In genomic region chr5:112717506-112718082, GRCh38 we compare ENCODE assay signal across 18 cellular contexts. TPM values are rescaled to one million over a fixed set of nuclear protein-coding genes. Genes with fewer than 3 reads are reported as not detected.
A peak's percentile ranks its signal among the peaks of the same experiment; 100 is the strongest.
DNase-seq lines count a peak whose midpoint lies in the region; ATAC-seq, FAIRE-seq and TF ChIP-seq lines count a peak whose summit lies in the region.
"Had no signal": no experiment of that assay in that cellular context is flagged by ENCODE, and none has a peak within 500 bp of the region (broad histone marks: within the 10 kb centered on the region; RNA-seq: fewer than 3 reads in every experiment).

No MANE protein-coding gene starts in this region.

- no peak overlapping the region for H2AK5ac ChIP-seq in mesendoderm (ENCODE audit: low read length)

- no peak overlapping the region for H2BK5ac ChIP-seq in mesendoderm (ENCODE audit: low read length)

- no peak overlapping the region for H3K18ac ChIP-seq in mesendoderm (ENCODE audit: low read length)

- H2AFZ ChIP-seq in GM23338 = no peak overlapping the region

- H3K79me2 ChIP-seq in GM23338 (replicated peaks; ENCODE audit: insufficient read depth) (peaks cover 100% of the 10 kb centered on the region), mesendoderm (ENCODE audit: control insufficient read depth, insufficient read depth, low read length) (peaks cover 46% of the 10 kb centered on the region)

- H3K79me1 ChIP-seq in mesendoderm (ENCODE audit: low read length) = peaks cover 12% of the 10 kb centered on the region

- CTCF ChIA-PET in WTC11 (lab: Charles Lee) = interaction anchor here (1.0 kb wide), 1 partner anchor 298 kb away, joined by 3 read pairs; no protein-coding TSS in a partner anchor
- CTCF ChIA-PET in CD8-positive, alpha-beta T cell (lab: Charles Lee) = no interaction called here

- H3K23ac ChIP-seq in mesendoderm (ENCODE audit: low read length) = no peak overlapping the region

- peaks cover 10% of the 10 kb centered on the region; the same call in 1 of the 2 replicates for H3K4me1 ChIP-seq in GM23338 (ENCODE audit: insufficient read depth)
- H3K4me1 ChIP-seq in mesendoderm (ENCODE audit: control insufficient read depth, low read depth, low read length) = peaks cover 12% of the 10 kb centered on the region
- H3K4me1 ChIP-seq in CD8-positive, alpha-beta T cell (ENCODE audit: insufficient read depth, low read length) = peaks cover 9% of the 10 kb centered on the region
- H3K4me1 ChIP-seq: HAP-1 had no signal

- no CpG with 5 or more reads among the region's 1 CpG for WGBS in mesendoderm (ENCODE audit: extremely low coverage, insufficient coverage, low lambda C conversion rate)

- no peak overlapping the region for H3K4ac ChIP-seq in mesendoderm (ENCODE audit: low read depth, low read length)

- H3K9me2 ChIP-seq in GM23338 (ENCODE audit: insufficient read depth) = no peaks in the 10 kb centered on the region

- DNase-seq in GM23338 (ENCODE audit: low spot score) = no peak
- no peak for DNase-seq in WTC11 (ENCODE audit: low spot score)
- peak; percentile 59 for DNase-seq in mesendoderm
- no peak for DNase-seq in NCI-H345 treated with DMSO at 0.1 percent for 48 hours (lab: John Stamatoyannopoulos, UW; ENCODE audit: unreplicated experiment)
- DNase-seq in SW480 (ENCODE audit: low spot score) = no peak
- DNase-seq in CD8-positive, alpha-beta T cell = no peak
- DNase-seq: ACHN; Calu3; CD4-positive, CD25-positive, alpha-beta regulatory T cell; DMS 273 treated with DMSO at 0.1 percent for 48 hours; GOT3 had no signal

- H2BK15ac ChIP-seq in mesendoderm (replicated peaks; ENCODE audit: low read depth) = no peak overlapping the region

- peaks cover 22% of the 10 kb centered on the region for H3K4me1 Mint-ChIP-seq in GM23338
- peaks cover 20% of the 10 kb centered on the region for H3K4me1 Mint-ChIP-seq in WTC11
- peaks cover 67% of the 10 kb centered on the region for H3K4me1 Mint-ChIP-seq in CD8-positive, alpha-beta T cell (ENCODE audit: low read depth)

- H3K4me3 ChIP-seq in GM23338 (no peak overlapping the region), mesendoderm (ENCODE audit: low read length) (no peak overlapping the region)
- H3K4me3 ChIP-seq in CD8-positive, alpha-beta T cell (ENCODE audit: low read depth, low read length) = no peak overlapping the region
- H3K4me3 ChIP-seq: BLaER1 treated with 17β-estradiol and CSF1 and Interleukin-3, amounts not matched to agents 10 nM and 100 nM; GM12878; HAP-1 had no signal

- no peaks in the 10 kb centered on the region for H3K27me3 Mint-ChIP-seq in GM23338 (ENCODE audit: insufficient read depth, low read depth, poor library complexity)
- H3K27me3 Mint-ChIP-seq in WTC11 (ENCODE audit: low read depth) = no peaks in the 10 kb centered on the region
- no peaks in the 10 kb centered on the region for H3K27me3 Mint-ChIP-seq in CD8-positive, alpha-beta T cell (ENCODE audit: low read depth)

- POLR2A ChIA-PET in WTC11 (lab: Charles Lee) = no interaction called here
- POLR2A ChIA-PET in CD8-positive, alpha-beta T cell (lab: Charles Lee) = no interaction called here

- H3K9me3 ChIP-seq in CD8-positive, alpha-beta T cell (ENCODE audit: low read length) = no peaks in the 10 kb centered on the region

- H3K27ac Mint-ChIP-seq in GM23338 = peak overlapping the region; percentile 34; the same call in 1 of the 2 replicates
- H3K27ac Mint-ChIP-seq in WTC11 = peak overlapping the region; percentile 45
- H3K27ac Mint-ChIP-seq in CD8-positive, alpha-beta T cell = no peak overlapping the region
- H3K27ac Mint-ChIP-seq: CD4-positive, CD25-positive, alpha-beta regulatory T cell had no signal

- H4K8ac ChIP-seq in mesendoderm (ENCODE audit: low read depth, low read length) = no peak overlapping the region

- no peaks in the 10 kb centered on the region for H3F3A ChIP-seq in GM23338 (replicated peaks; ENCODE audit: low read depth)

- ATAC-seq in GM23338 (no peak), WTC11 (no peak)
- ATAC-seq in CD8-positive, alpha-beta T cell = no peak
- ATAC-seq: GM12878, HepG2 had no signal

- H4K20me1 ChIP-seq in GM23338 (replicated peaks; ENCODE audit: insufficient read depth) = peaks cover 4% of the 10 kb centered on the region; the same call in 1 of the 2 replicates

- H3K27me3 ChIP-seq in GM23338 (ENCODE audit: insufficient read depth) = no peaks in the 10 kb centered on the region
- H3K27me3 ChIP-seq in mesendoderm (ENCODE audit: insufficient read depth, low read length, poor library complexity) = no peaks in the 10 kb centered on the region
- no peaks in the 10 kb centered on the region for H3K27me3 ChIP-seq in CD8-positive, alpha-beta T cell (ENCODE audit: insufficient read depth, low read length)
- H3K27me3 ChIP-seq: BLaER1 treated with 17β-estradiol and CSF1 and Interleukin-3, amounts not matched to agents 10 nM and 100 nM had no signal

- H3K9me3 Mint-ChIP-seq in GM23338 = no peaks in the 10 kb centered on the region
- H3K9me3 Mint-ChIP-seq in WTC11 = no peaks in the 10 kb centered on the region
- H3K9me3 Mint-ChIP-seq in CD8-positive, alpha-beta T cell = peaks cover 5% of the 10 kb centered on the region

- H3K9ac ChIP-seq in mesendoderm (ENCODE audit: low read length) = no peak overlapping the region
- H3K9ac ChIP-seq: BLaER1 treated with 17β-estradiol and CSF1 and Interleukin-3, amounts not matched to agents 10 nM and 100 nM had no signal

- intact Hi-C loops in CD8-positive, alpha-beta T cell (cut with DNase I, micrococcal nuclease) = no loop called here

- no peak overlapping the region for H3K4me2 ChIP-seq in GM23338
- H3K4me2 ChIP-seq in mesendoderm (ENCODE audit: low read length) = no peak overlapping the region
- H3K4me2 ChIP-seq: BLaER1 treated with 17β-estradiol and CSF1 and Interleukin-3, amounts not matched to agents 10 nM and 100 nM had no signal

- H2BK120ac ChIP-seq in mesendoderm (ENCODE audit: low read depth, low read length) = no peak overlapping the region

- TF ChIP-seq CTCF in GM23338 (conservative IDR thresholded peaks at IDR 0.05; ENCODE audit: low read depth in 2 of 2) = no peak
- TF ChIP-seq CTCF in WTC11 (IDR thresholded peaks at IDR 0.05) = no peak
- no peak for TF ChIP-seq CTCF in CD8-positive, alpha-beta T cell (IDR thresholded peaks at IDR 0.05)

- no peak overlapping the region for H3K56ac ChIP-seq in mesendoderm (ENCODE audit: low read length)

- no peaks in the 10 kb centered on the region; the same call in 2 of the 3 replicates for H3K36me3 Mint-ChIP-seq in GM23338 (ENCODE audit: low read depth)
- H3K36me3 Mint-ChIP-seq in WTC11 = no peaks in the 10 kb centered on the region
- peaks cover 8% of the 10 kb centered on the region for H3K36me3 Mint-ChIP-seq in CD8-positive, alpha-beta T cell

- peak; percentile 67 for FAIRE-seq in endometrium (lab: Jason Lieb, UNC)
- FAIRE-seq: GM12878, GM18507, HepG2, HTR-8/SVneo had no signal

- H3K27ac ChIP-seq in GM23338 (ENCODE audit: low read depth) (no peak overlapping the region), mesendoderm (ENCODE audit: low read depth, low read length) (no peak overlapping the region)
- H3K27ac ChIP-seq in CD8-positive, alpha-beta T cell (ENCODE audit: low read depth, low read length) = no peak overlapping the region
- H3K27ac ChIP-seq: BLaER1 treated with 17β-estradiol and CSF1 and Interleukin-3, amounts not matched to agents 10 nM and 100 nM had no signal

- H3K4me3 Mint-ChIP-seq in GM23338 (no peak overlapping the region), WTC11 (no peak overlapping the region)
- no peak overlapping the region for H3K4me3 Mint-ChIP-seq in CD8-positive, alpha-beta T cell

- H3K36me3 ChIP-seq in GM23338 (ENCODE audit: insufficient read depth) = no peaks in the 10 kb centered on the region
- no peaks in the 10 kb centered on the region for H3K36me3 ChIP-seq in mesendoderm (ENCODE audit: control insufficient read depth, insufficient read depth, low read length)
- H3K36me3 ChIP-seq in CD8-positive, alpha-beta T cell (ENCODE audit: insufficient read depth, low read length) = no peaks in the 10 kb centered on the region
- H3K36me3 ChIP-seq: HAP-1 had no signal

- H4K5ac ChIP-seq in mesendoderm (ENCODE audit: low read length) = no peak overlapping the region

TF ChIP-seq in GM23338, 12 proteins besides CTCF, POLR2A, EP300 and RAD21 (continues in another document):
- TF ChIP-seq EZH2phosphoT487 (IDR thresholded peaks at IDR 0.05; ENCODE audit: unreplicated experiment) = no peak
- TF ChIP-seq POLR2AphosphoS5 (IDR thresholded peaks at IDR 0.05; ENCODE audit: low read depth) = no peak
- no peak for TF ChIP-seq ZNF331 (CRISPR knock-in tag; IDR thresholded peaks at IDR 0.05; ENCODE audit: low read depth)
- no peak for TF ChIP-seq ZNF114 (CRISPR knock-in tag; IDR thresholded peaks at IDR 0.05)
- no peak for TF ChIP-seq STAT1 (IDR thresholded peaks at IDR 0.05; ENCODE audit: unreplicated experiment)
- TF ChIP-seq CREB1 (CRISPR knock-in tag; IDR thresholded peaks at IDR 0.05; ENCODE audit: low read depth) = no peak
- no peak for TF ChIP-seq EZH2 (IDR thresholded peaks at IDR 0.05; ENCODE audit: low read depth, unreplicated experiment)

TF ChIP-seq in WTC11, 78 proteins besides CTCF, POLR2A, EP300 and RAD21 (continues in another document):
- TF ChIP-seq, protein P1, sequence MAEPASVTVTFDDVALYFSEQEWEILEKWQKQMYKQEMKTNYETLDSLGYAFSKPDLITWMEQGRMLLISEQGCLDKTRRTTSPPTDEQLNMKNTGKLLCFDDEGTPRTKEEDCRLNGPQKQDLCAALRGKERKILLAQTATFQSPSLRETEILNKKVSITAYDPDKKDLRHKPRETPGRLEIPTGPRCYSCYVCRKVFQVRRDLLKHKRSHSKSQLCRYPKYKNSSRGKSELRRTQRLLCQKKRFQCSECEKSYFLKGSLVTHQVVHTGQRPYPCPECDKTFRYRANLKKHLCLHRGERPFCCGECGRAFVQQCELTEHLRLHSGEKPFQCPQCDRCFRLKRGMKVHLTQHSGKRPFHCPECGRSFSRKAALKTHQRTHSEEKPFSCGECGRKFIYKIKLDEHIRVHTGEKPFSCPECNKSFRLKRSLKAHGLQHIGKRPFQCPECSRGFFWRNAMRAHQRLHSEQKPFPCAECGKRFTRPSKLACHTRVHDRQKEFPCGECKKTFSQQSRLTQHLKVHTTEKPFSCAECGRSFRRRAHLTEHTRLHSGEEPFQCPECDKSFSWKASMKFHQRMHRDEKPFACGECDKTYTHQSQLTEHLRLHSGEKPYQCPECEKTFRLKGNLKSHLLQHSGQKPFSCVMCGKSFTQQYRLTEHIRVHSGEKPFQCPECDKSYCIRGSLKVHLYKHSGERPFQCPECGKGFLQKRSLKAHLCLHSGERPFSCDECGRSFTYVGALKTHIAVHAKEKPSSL (CRISPR knock-in tag; conservative IDR thresholded peaks at IDR 0.05) = no peak
- TF ChIP-seq, protein P2, sequence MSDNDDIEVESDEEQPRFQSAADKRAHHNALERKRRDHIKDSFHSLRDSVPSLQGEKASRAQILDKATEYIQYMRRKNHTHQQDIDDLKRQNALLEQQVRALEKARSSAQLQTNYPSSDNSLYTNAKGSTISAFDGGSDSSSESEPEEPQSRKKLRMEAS (CRISPR knock-in tag; IDR thresholded peaks at IDR 0.05) = no peak
- no peak for TF ChIP-seq CBFB (CRISPR knock-in tag; IDR thresholded peaks at IDR 0.05; ENCODE audit: low read depth)
- no peak for TF ChIP-seq NR1H2 (CRISPR knock-in tag; IDR thresholded peaks at IDR 0.05)

RNA-seq across cellular contexts. Expression of gene APC, which starts 20.1 kb away (rescaled TPM):
- total RNA-seq in GM23338 (2014; rRNA removed; shearing (Covaris generic)) = 45.3 and 62.9 TPM in 2 replicates
- 34.8 and 42.4 TPM in 2 replicates for polyA plus RNA-seq in GM23338 (2016; fragmentation: Nextera tagmentation; extraction: Ambion mirVana)
- total RNA-seq in WTC11 (2021) = 31.8 to 40.0 TPM (median 33.1 TPM) in 3 replicates
- polyA plus RNA-seq in mesendoderm (2013, experiment 1 of 2) = 13.7 TPM
- polyA plus RNA-seq in mesendoderm (2013, experiment 2 of 2) = 13.6 TPM
- total RNA-seq in CD8-positive, alpha-beta T cell = 10 to 100 TPM; 14.5 to 19.1 TPM
